12 cellular contexts compared by ENCODE assay signal in the genomic region with DNA sequence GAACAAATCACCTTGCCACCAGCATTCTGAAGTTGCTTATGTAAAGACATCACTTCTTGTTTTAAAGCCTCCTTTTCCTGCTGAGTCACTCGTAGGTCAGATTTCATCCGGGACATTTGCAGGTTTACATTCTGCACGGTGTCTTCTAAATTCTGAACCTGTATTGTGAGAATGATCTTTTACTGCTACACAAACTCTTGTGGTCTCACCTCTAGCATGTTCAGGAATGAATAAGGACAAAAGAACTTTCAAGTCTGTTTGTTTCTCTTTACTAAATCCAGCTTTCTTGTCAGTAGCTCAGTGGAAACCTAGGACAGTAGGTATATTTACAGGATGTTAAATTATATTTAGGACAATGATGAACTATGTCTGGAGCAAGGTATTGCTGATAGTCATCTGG.
DNase-seq lines count a peak whose midpoint lies in the region; ATAC-seq and TF ChIP-seq lines count a peak whose summit lies in the region.
"Had no signal": no experiment of that assay in that cellular context is flagged by ENCODE, and none has a peak within 500 bp of the region (broad histone marks: within the 10 kb centered on the region; RNA-seq: fewer than 3 reads in every experiment).

No MANE protein-coding gene starts in this region.

- no peak overlapping the region for H3K4me2 ChIP-seq in neural progenitor cell

- TF ChIP-seq CTCF in GM12865 (IDR thresholded peaks at IDR 0.05; ENCODE audit: insufficient read depth, low read depth, low read length, missing control alignments) = no peak
- TF ChIP-seq CTCF in fibroblast of mammary gland (conservative IDR thresholded peaks at IDR 0.05; ENCODE audit: control insufficient read depth, insufficient read depth, low read depth, low read length) = no peak
- no peak for TF ChIP-seq CTCF in heart right ventricle (IDR thresholded peaks at IDR 0.05)
- no peak for TF ChIP-seq CTCF in neural progenitor cell (IDR thresholded peaks at IDR 0.05)

- no peaks in the 10 kb centered on the region for H4K20me1 ChIP-seq in neural progenitor cell (ENCODE audit: low read depth)

- H3K4me1 Mint-ChIP-seq in T-cell = peaks cover 0 to 20% (median 13%) of the 10 kb centered on the region in 3 donors
- H3K4me1 Mint-ChIP-seq in neural progenitor cell = no peaks in the 10 kb centered on the region

- POLR2A ChIA-PET in T-cell (lab: Charles Lee) = no interaction called here

- peak overlapping the region in 1 of 10 donors; percentile 28 for H3K27ac ChIP-seq in heart right ventricle
- no peak overlapping the region for H3K27ac ChIP-seq in neural progenitor cell

- CTCF ChIA-PET in T-cell (lab: Charles Lee) = no interaction called here

- H3K9me3 ChIP-seq in heart right ventricle (no peaks in the 10 kb centered on the region), neural progenitor cell (ENCODE audit: low read depth) (no peaks in the 10 kb centered on the region)

- H3K36me3 ChIP-seq in heart right ventricle = peaks cover 0 to 98% (median 35%) of the 10 kb centered on the region in 9 donors
- peaks cover 3% of the 10 kb centered on the region for H3K36me3 ChIP-seq in neural progenitor cell

- H3K4me1 ChIP-seq in heart right ventricle = peaks cover 0 to 30% (median 12%) of the 10 kb centered on the region in 9 donors
- H3K4me1 ChIP-seq in neural progenitor cell = no peaks in the 10 kb centered on the region

- H3K27me3 ChIP-seq in heart right ventricle (no peaks in the 10 kb centered on the region), neural progenitor cell (no peaks in the 10 kb centered on the region)

- H3K9ac ChIP-seq in neural progenitor cell = no peak overlapping the region

- H3K4me3 ChIP-seq in GM12865 (ENCODE audit: low read depth, low read length) (no peak overlapping the region), fibroblast of mammary gland (ENCODE audit: control insufficient read depth, low read depth, low read length) (no peak overlapping the region), heart right ventricle (no peak overlapping the region), neural progenitor cell (no peak overlapping the region)

- H3K4me3 Mint-ChIP-seq in T-cell (no peak overlapping the region), neural progenitor cell (no peak overlapping the region)

- H3K27ac Mint-ChIP-seq in T-cell (peak overlapping the region; percentile 29 to 67), neural progenitor cell (no peak overlapping the region)

- WGBS in heart right ventricle, 2 donors = 79 to 80% methylated on average over 3 of the region's 3 CpGs

- DNase-seq in A172 (ENCODE audit: low spot score) (peak; percentile 26), GM12865 (ENCODE audit: low read depth) (peak; percentile 67), T-cell (no peak), fibroblast of mammary gland (ENCODE audit: low read depth) (peak; percentile 38), heart right ventricle (no peak), neural progenitor cell (ENCODE audit: low spot score) (no peak), NCI-H1105 treated with DMSO at 0.1 percent for 48 hours (lab: John Stamatoyannopoulos, UW) (no peak)
- DNase-seq: activated CD4-positive, CD25-positive, alpha-beta regulatory T cell; left ventricle myocardium superior; NCI-H524; stimulated activated CD4-positive, alpha-beta T cell treated with anti-CD3 and anti-CD28 coated beads, Interleukin-4, amount 100 ng/mL, for 1 hour had no signal

- no peaks in the 10 kb centered on the region for H3K9me3 Mint-ChIP-seq in T-cell
- no peaks in the 10 kb centered on the region for H3K9me3 Mint-ChIP-seq in neural progenitor cell

- H3K27me3 Mint-ChIP-seq in T-cell = no peaks in the 10 kb centered on the region
- no peaks in the 10 kb centered on the region for H3K27me3 Mint-ChIP-seq in neural progenitor cell (ENCODE audit: insufficient read depth, low read depth)

- intact Hi-C loops in heart right ventricle (cut with DNase I) = no loop called here

- ATAC-seq in T-cell (replicated peaks in 1 of 4) = no peak
- ATAC-seq in heart right ventricle = no peak
- no peak for ATAC-seq in HG02885 (IDR thresholded peaks at IDR 0.05; ENCODE audit: poor library complexity, unreplicated experiment)
- ATAC-seq: left ventricle myocardium superior had no signal

- H3F3A ChIP-seq in neural progenitor cell (ENCODE audit: low read depth) = no peaks in the 10 kb centered on the region

- no peaks in the 10 kb centered on the region for H3K79me2 ChIP-seq in neural progenitor cell (ENCODE audit: low read depth)

- H2AFZ ChIP-seq in neural progenitor cell (replicated peaks) = no peak overlapping the region

- H3K36me3 Mint-ChIP-seq in T-cell (peaks cover 57% of the 10 kb centered on the region), neural progenitor cell (peaks cover 24% of the 10 kb centered on the region)

Comparison
In these comparisons a context has a peak if more than half of its experiments do, and no peak if none do; other contexts are left out.
1. DNase-seq: peak in A172 (single experiment), GM12865 (single experiment) and fibroblast of mammary gland (single experiment); none in T-cell (0 of 34), heart right ventricle (0 of 2), neural progenitor cell (single experiment) and NCI-H1105 treated with DMSO at 0.1 percent for 48 hours (single experiment).